In genomic region chr11:20457001-20457768, GRCh38 we compare ENCODE assay signal across 1 cellular context.
TF ChIP-seq lines count a peak whose summit lies in the region.

No MANE protein-coding gene starts in this region.

TF ChIP-seq in GM23338, 12 proteins besides CTCF, POLR2A, EP300 and RAD21 (continued from another document):
- TF ChIP-seq REST (IDR thresholded peaks at IDR 0.05; ENCODE audit: unreplicated experiment) (no peak), ZNF331 (CRISPR knock-in tag; IDR thresholded peaks at IDR 0.05; ENCODE audit: low read depth) (no peak), ETS1 (IDR thresholded peaks at IDR 0.05) (no peak), JUNB (IDR thresholded peaks at IDR 0.05; ENCODE audit: unreplicated experiment) (no peak)
